In genomic region chr20:40513010-40513409, GRCh38 we compare ENCODE assay signal across 24 cellular contexts.
"Had no signal": no experiment of that assay in that cellular context is flagged by ENCODE, and none has a peak within 500 bp of the region (broad histone marks: within the 10 kb centered on the region; RNA-seq: fewer than 3 reads in every experiment).

No MANE protein-coding gene starts in this region.

- H3K27ac Mint-ChIP-seq: activated CD8-positive, alpha-beta T cell treated with anti-CD3 and anti-CD28 coated beads, Interleukin-2, amount 10 ng/mL, durations not matched to agents 7 days and 5 days; activated naive CD8-positive, alpha-beta T cell treated with anti-CD3 and anti-CD28 coated beads, Interleukin-2, amount 10 ng/mL, durations not matched to agents 7 days and 5 days; T-helper 1 cell treated with Interleukin-12 subunit alpha and Interleukin-12 subunit beta and Interleukin-4 antibody, amounts not matched to agents 30 μg/mL and 1 μg/mL, for 36 hours had no signal

- H3K36me3 Mint-ChIP-seq: activated naive CD8-positive, alpha-beta T cell treated with anti-CD3 and anti-CD28 coated beads, Interleukin-2, amount 10 ng/mL, durations not matched to agents 7 days and 5 days had no signal

- H3K4me3 Mint-ChIP-seq: activated CD8-positive, alpha-beta T cell treated with anti-CD3 and anti-CD28 coated beads, Interleukin-2, amount 10 ng/mL, durations not matched to agents 7 days and 5 days; activated naive CD8-positive, alpha-beta T cell treated with anti-CD3 and anti-CD28 coated beads, Interleukin-2, amount 10 ng/mL, durations not matched to agents 7 days and 5 days; T-helper 1 cell treated with Interleukin-12 subunit alpha and Interleukin-12 subunit beta and Interleukin-4 antibody, amounts not matched to agents 30 μg/mL and 1 μg/mL, for 36 hours had no signal

- H3K4me1 ChIP-seq: adrenal gland, body of pancreas had no signal

- H3K27ac ChIP-seq: adrenal gland, body of pancreas, cardiac muscle cell had no signal

- ATAC-seq: activated CD4-positive, CD25-positive, alpha-beta regulatory T cell treated with anti-CD3 and anti-CD28 coated beads, Interleukin-2, amount 50 U/mL, for 24 hours; activated CD8-positive, alpha-beta T cell treated with anti-CD3 and anti-CD28 coated beads, Interleukin-2, amount 10 ng/mL, durations not matched to agents 7 days and 5 days; body of pancreas; PC-3 had no signal

- DNase-seq: activated CD4-positive, alpha-beta T cell treated with anti-CD3 and anti-CD28 coated beads for 48 hours; activated CD4-positive, alpha-beta T cell treated with anti-CD3 and anti-CD28 coated beads, Interleukin-2, amount 50 U/mL, for 4 hours; activated CD8-positive, alpha-beta memory T cell treated with anti-CD3 and anti-CD28 coated beads, Interleukin-2, amount 50 U/mL, for 48 hours; activated CD8-positive, alpha-beta T cell treated with anti-CD3 and anti-CD28 coated beads, Interleukin-2, amount 10 ng/mL, durations not matched to agents 7 days and 5 days; activated naive CD4-positive, alpha-beta T cell treated with anti-CD3 and anti-CD28 coated beads, Interleukin-2, amount 50 U/mL, for 16 hours; activated naive CD8-positive, alpha-beta T cell treated with anti-CD3 and anti-CD28 coated beads, Interleukin-2, amount 10 ng/mL, durations not matched to agents 7 days and 5 days; activated T-cell treated with anti-CD3 and anti-CD28 coated beads, Interleukin-2, amount 50 U/mL, for 1 hour; adrenal gland; anterior cingulate cortex; body of pancreas; cerebellar nuclear complex; KG1; MV-4-11; NCI-H1092 treated with DMSO at 0.1 percent for 48 hours; NCI-H1436; NCI-H1694 treated with DMSO at 0.1 percent for 48 hours; NCI-H2029 treated with DMSO at 0.1 percent for 48 hours; NCI-H345; NCI-H524; PC-3; SHP77 treated with DMSO at 0.1 percent for 48 hours had no signal

- H3K4me1 Mint-ChIP-seq: activated naive CD8-positive, alpha-beta T cell treated with anti-CD3 and anti-CD28 coated beads, Interleukin-2, amount 10 ng/mL, durations not matched to agents 7 days and 5 days had no signal

- H3K27me3 ChIP-seq: adrenal gland, body of pancreas, cardiac muscle cell had no signal

- H3K4me3 ChIP-seq: adrenal gland, body of pancreas, cardiac muscle cell had no signal

- H3K9me3 ChIP-seq: adrenal gland, body of pancreas had no signal

- H3K9me3 Mint-ChIP-seq: activated naive CD8-positive, alpha-beta T cell treated with anti-CD3 and anti-CD28 coated beads, Interleukin-2, amount 10 ng/mL, durations not matched to agents 7 days and 5 days; T-helper 1 cell treated with Interleukin-12 subunit alpha and Interleukin-12 subunit beta and Interleukin-4 antibody, amounts not matched to agents 30 μg/mL and 1 μg/mL, for 36 hours had no signal

- H3K36me3 ChIP-seq: adrenal gland, cardiac muscle cell had no signal
